Comparison of ENCODE assay signal across 20 cellular contexts in the genomic region with DNA sequence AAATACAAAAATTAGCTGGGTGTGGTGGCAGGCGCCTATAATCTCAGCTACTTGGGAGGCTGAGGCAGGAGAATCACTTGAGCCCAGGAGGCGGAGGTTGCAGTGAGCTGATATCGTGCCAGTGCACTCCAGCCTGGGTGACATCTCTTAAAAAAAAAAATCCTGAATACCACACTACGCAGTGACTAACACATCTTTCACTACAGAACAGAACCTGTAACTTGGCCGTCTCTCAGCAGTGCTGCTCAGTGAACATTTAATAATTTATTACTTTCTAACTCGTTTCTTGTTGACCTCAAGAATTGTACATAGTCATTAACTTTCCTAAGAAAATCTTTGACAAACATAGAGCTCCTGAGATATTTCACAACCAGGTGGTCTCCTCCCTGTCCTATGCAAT. TPM values are rescaled to one million over a fixed set of nuclear protein-coding genes. Genes with fewer than 3 reads are reported as not detected.
A peak's percentile ranks its signal among the peaks of the same experiment; 100 is the strongest.
DNase-seq lines count a peak whose midpoint lies in the region; ATAC-seq and TF ChIP-seq lines count a peak whose summit lies in the region.
"Had no signal": no experiment of that assay in that cellular context is flagged by ENCODE, and none has a peak within 500 bp of the region (broad histone marks: within the 10 kb centered on the region; RNA-seq: fewer than 3 reads in every experiment).

No MANE protein-coding gene starts in this region.

- H3K27ac ChIP-seq in tibial artery: no peak overlapping the region
- no peak overlapping the region for H3K27ac ChIP-seq in breast epithelium
- H3K27ac ChIP-seq: SJSA1 had no signal

- H3K9me3 ChIP-seq in tibial artery: no peaks in the 10 kb centered on the region
- no peaks in the 10 kb centered on the region for H3K9me3 ChIP-seq in breast epithelium

- H3K9me3 Mint-ChIP-seq in nephron progenitor cell: peaks cover 44% of the 10 kb centered on the region

- H3K36me3 ChIP-seq in tibial artery (no peaks in the 10 kb centered on the region), breast epithelium (no peaks in the 10 kb centered on the region)
- H3K36me3 ChIP-seq: SJSA1 had no signal

- in situ Hi-C loops in astrocyte of the spinal cord (cut with HindIII; ENCODE audit: low sequenced_read_pairs): no loop called here

- intact Hi-C loops in tibial artery (cut with DNase I; ENCODE audit: low total_unique reads): loop anchor here (5.0 kb wide), 1 partner anchor 1206 kb away; no protein-coding TSS in a partner anchor
- intact Hi-C loops in breast epithelium (cut with DNase I; ENCODE audit: low total_unique reads): no loop called here

- H3K27me3 ChIP-seq in tibial artery (peaks cover 0 to 46% of the 10 kb centered on the region in 2 donors), breast epithelium (peaks cover 3 to 29% of the 10 kb centered on the region in 2 donors)

- TF ChIP-seq CTCF in AG04449 (IDR thresholded peaks at IDR 0.05; ENCODE audit: insufficient read depth, low read length, missing control alignments) (no peak), astrocyte of the spinal cord (IDR thresholded peaks at IDR 0.05; ENCODE audit: low read depth, low read length) (no peak), nephron progenitor cell (IDR thresholded peaks at IDR 0.05) (no peak), tibial artery (IDR thresholded peaks at IDR 0.05) (no peak), breast epithelium (IDR thresholded peaks at IDR 0.05) (no peak)

- CTCF ChIA-PET in AG04449 (lab: Yijun Ruan, JAX): interaction anchor here (1.1 to 3.5 kb wide), 9 partner anchors 11 to 73 kb away, joined by 3 to 32 read pairs (median 4); no protein-coding TSS in a partner anchor

- H3K27ac Mint-ChIP-seq in nephron progenitor cell: no peak overlapping the region
- H3K27ac Mint-ChIP-seq: CD14-positive monocyte had no signal

- H3K36me3 Mint-ChIP-seq in nephron progenitor cell (ENCODE audit: low read depth): peaks cover 61% of the 10 kb centered on the region

- no peak for TF ChIP-seq POLR2A in breast epithelium (IDR thresholded peaks at IDR 0.05)

- H3K4me3 Mint-ChIP-seq in nephron progenitor cell: peak overlapping the region; percentile 33

- ATAC-seq in GM19328 (IDR thresholded peaks at IDR 0.05; ENCODE audit: unreplicated experiment): no peak
- ATAC-seq: PC-3 had no signal

- peaks cover 11% of the 10 kb centered on the region for H3K27me3 Mint-ChIP-seq in nephron progenitor cell (ENCODE audit: low read depth, poor library complexity)

- POLR2A ChIA-PET in AG04449 (lab: Yijun Ruan, JAX): interaction anchor here (0.6 to 5.6 kb wide), 13 partner anchors 14 to 292 kb away, joined by 3 to 24 read pairs (median 4); no protein-coding TSS in a partner anchor

- DNase-seq in AG04449 (ENCODE audit: low read depth, low spot score) (no peak), HCEC 1CT (peak; percentile 77), astrocyte of the spinal cord (ENCODE audit: low read depth, low spot score) (peak; percentile 30), nephron progenitor cell (no peak), tibial artery (no peak), GM03348 (ENCODE audit: low spot score) (no peak), breast epithelium (ENCODE audit: low spot score in 2 of 2) (no peak)
- DNase-seq: AML-193, DMS 273 treated with DMSO at 0.1 percent for 48 hours, KBM-7, NCI-H1048, NCI-H1436 treated with DMSO at 0.1 percent for 48 hours, NCI-H2029 treated with DMSO at 0.1 percent for 48 hours, NCI-H510A, NCI-H82, PC-3 had no signal

- H3K4me1 ChIP-seq in tibial artery: peaks cover 0 to 27% (median 22%) of the 10 kb centered on the region in 4 donors
- H3K4me1 ChIP-seq in breast epithelium: peaks cover 0 to 9% of the 10 kb centered on the region in 2 donors

- H3K4me1 Mint-ChIP-seq in nephron progenitor cell: peaks cover 51% of the 10 kb centered on the region

- H3K4me3 ChIP-seq in AG04449 (ENCODE audit: low read depth, low read length) (peak overlapping the region; percentile 93), astrocyte of the spinal cord (ENCODE audit: low read depth, low read length) (no peak overlapping the region), tibial artery (no peak overlapping the region), breast epithelium (no peak overlapping the region)
- H3K4me3 ChIP-seq: SJSA1 had no signal

RNA-seq across cellular contexts. Expression of gene GREM1, which starts 3.8 kb away (rescaled TPM):
- 10 to 100 TPM in 1 of 3 donors, 1 to 10 TPM in 2; 1.4 to 21.3 (median 2.5) TPM for total RNA-seq in breast epithelium
- total RNA-seq: A172 had no signal

Comparison
In these comparisons a context has a peak if more than half of its experiments do, and no peak if none do; other contexts are left out.
1. DNase-seq: peak in HCEC 1CT (single experiment) and astrocyte of the spinal cord (single experiment); none in AG04449 (single experiment), nephron progenitor cell (single experiment), tibial artery (0 of 2), GM03348 (single experiment) and breast epithelium (0 of 2).